Comparison of ENCODE assay signal across 17 cellular contexts in the genomic region with DNA sequence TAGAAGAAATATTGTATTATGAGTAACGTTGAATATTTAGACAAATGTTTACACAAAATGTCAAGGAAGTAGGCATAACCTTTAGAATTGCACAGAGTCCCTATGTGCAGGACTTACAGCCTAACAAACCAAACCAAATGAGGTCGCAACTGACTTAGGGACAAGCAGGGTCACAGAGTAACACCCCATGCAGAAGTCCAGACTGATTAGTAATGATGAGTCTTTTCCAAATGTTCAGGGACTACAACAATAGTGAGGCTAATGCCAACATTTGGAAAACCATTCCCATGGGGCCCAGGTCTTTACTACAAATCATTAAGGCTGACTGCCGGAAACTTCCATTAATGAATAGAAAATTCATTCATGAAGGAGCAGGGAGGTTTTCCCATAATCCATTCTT.
"Had no signal": no experiment of that assay in that cellular context is flagged by ENCODE, and none has a peak within 500 bp of the region (broad histone marks: within the 10 kb centered on the region; RNA-seq: fewer than 3 reads in every experiment).

No MANE protein-coding gene starts in this region.

- ATAC-seq: heart left ventricle; naive thymus-derived CD4-positive, alpha-beta T cell; stimulated activated effector memory CD8-positive, alpha-beta T cell treated with anti-CD3 and anti-CD28 coated beads, Interleukin-12 subunit alpha, Interleukin-12 subunit beta, amount 100 ng/mL, for 72 hours; stimulated activated naive CD8-positive, alpha-beta T cell treated with anti-CD3 and anti-CD28 coated beads, Interleukin-15, Interleukin-2, amounts not matched to agents 100 U/mL and 50 U/mL, for 24 hours had no signal

- H3K4me3 ChIP-seq: esophagus squamous epithelium, heart left ventricle, right atrium auricular region, sigmoid colon, smooth muscle cell, suprapubic skin, thyroid gland had no signal

- H3K9me3 ChIP-seq: esophagus squamous epithelium, heart left ventricle, right atrium auricular region, sigmoid colon, suprapubic skin, thyroid gland had no signal

- H3K36me3 ChIP-seq: esophagus squamous epithelium, heart left ventricle, right atrium auricular region, sigmoid colon, suprapubic skin, thyroid gland had no signal

- DNase-seq: effector memory CD4-positive, alpha-beta T cell; esophagus squamous epithelium; foreskin melanocyte; heart left ventricle; hippocampal formation; naive thymus-derived CD4-positive, alpha-beta T cell; nephron progenitor cell; posterior cingulate gyrus; sigmoid colon; stimulated activated CD4-positive, alpha-beta T cell treated with anti-CD3 and anti-CD28 coated beads, Interleukin-2, amount 100 ng/mL, for 48 hours; stimulated activated CD8-positive, alpha-beta memory T cell treated with anti-CD3 and anti-CD28 coated beads, Interleukin-4, amount 100 ng/mL, for 48 hours; stimulated activated naive CD8-positive, alpha-beta T cell treated with anti-CD3 and anti-CD28 coated beads, Interleukin-15, Interleukin-2, amounts not matched to agents 100 U/mL and 50 U/mL, for 24 hours; thyroid gland had no signal

- H3K4me1 ChIP-seq: esophagus squamous epithelium, right atrium auricular region, sigmoid colon, suprapubic skin, thyroid gland had no signal

- H3K27ac ChIP-seq: esophagus squamous epithelium, heart left ventricle, right atrium auricular region, sigmoid colon, suprapubic skin, thyroid gland had no signal

- H3K27me3 ChIP-seq: esophagus squamous epithelium, heart left ventricle, right atrium auricular region, sigmoid colon, suprapubic skin, thyroid gland had no signal

- H3K4me2 ChIP-seq: smooth muscle cell had no signal
